In the genomic region with DNA sequence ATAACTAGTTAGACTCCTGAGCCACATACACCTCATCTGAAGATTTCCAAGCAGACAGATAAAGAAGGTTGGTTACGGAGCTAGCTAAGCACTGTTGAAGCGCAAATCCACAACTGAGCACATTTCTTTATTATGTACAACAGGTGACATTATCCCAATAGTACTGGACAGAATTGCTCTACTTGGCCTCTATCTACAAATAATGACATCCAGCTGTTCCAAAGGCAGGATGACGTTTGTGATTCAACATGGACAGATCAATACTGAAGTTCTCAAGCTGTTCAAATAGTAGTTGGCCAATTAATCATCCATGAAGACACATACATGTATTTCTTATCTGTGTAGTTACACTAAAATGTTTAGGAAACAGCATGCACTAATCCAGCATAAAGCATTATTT, we compare ENCODE assay signal across 15 cellular contexts.
A peak's percentile ranks its signal among the peaks of the same experiment; 100 is the strongest.
DNase-seq lines count a peak whose midpoint lies in the region; ATAC-seq and TF ChIP-seq lines count a peak whose summit lies in the region.
"Had no signal": no experiment of that assay in that cellular context is flagged by ENCODE, and none has a peak within 500 bp of the region (broad histone marks: within the 10 kb centered on the region; RNA-seq: fewer than 3 reads in every experiment).

No MANE protein-coding gene starts in this region.

- no peak overlapping the region for H4K91ac ChIP-seq in mesenchymal stem cell (ENCODE audit: low read length)

- no peaks in the 10 kb centered on the region for H3K27me3 ChIP-seq in mesenchymal stem cell (ENCODE audit: control insufficient read depth in 1 of 2, insufficient read depth in 1 of 2, low read length in 2 of 2)
- H3K27me3 ChIP-seq in neural progenitor cell: no peaks in the 10 kb centered on the region

- H2AFZ ChIP-seq in mesenchymal stem cell (ENCODE audit: low read depth, low read length) (no peak overlapping the region), neural progenitor cell (replicated peaks) (no peak overlapping the region)

- H2BK5ac ChIP-seq in mesenchymal stem cell (ENCODE audit: low read depth, low read length, poor library complexity, severe bottlenecking): no peak overlapping the region

- CTCF ChIA-PET in Calu3 (lab: Charles Lee) (interaction anchor here (0.6 to 1.0 kb wide), 4 partner anchors 13 to 161 kb away, joined by 3 to 6 read pairs (median 4); no protein-coding TSS in a partner anchor), WTC11 (lab: Charles Lee) (interaction anchor here (1.2 to 1.8 kb wide), 3 partner anchors 22 to 237 kb away, joined by 3 to 8 read pairs (median 3); no protein-coding TSS in a partner anchor)

- H3K36me3 ChIP-seq in mesenchymal stem cell (ENCODE audit: control insufficient read depth in 1 of 2, insufficient read depth in 2 of 2, low read depth in 1 of 2, low read length in 2 of 2): peaks cover 10% of the 10 kb centered on the region in 2 experiments
- H3K36me3 ChIP-seq in neural progenitor cell: no peaks in the 10 kb centered on the region

- H3K14ac ChIP-seq in mesenchymal stem cell (ENCODE audit: low read length in 2 of 2): no peak overlapping the region

- no peak overlapping the region for H2BK12ac ChIP-seq in mesenchymal stem cell (ENCODE audit: low read length in 2 of 2)

- no peak for DNase-seq in Calu3
- peak; percentile 65 for DNase-seq in NCI-H748 (lab: John Stamatoyannopoulos, UW; ENCODE audit: unreplicated experiment)
- DNase-seq in WTC11 (ENCODE audit: low spot score): no peak
- no peak for DNase-seq in mesenchymal stem cell
- DNase-seq in NCI-H524 treated with DMSO at 0.1 percent for 48 hours (lab: John Stamatoyannopoulos, UW): no peak
- DNase-seq in T-helper 2 cell: no peak
- no peak for DNase-seq in neural progenitor cell (ENCODE audit: low spot score)
- DNase-seq in HT-29 (ENCODE audit: low spot score): no peak
- DNase-seq: NCI-H2081, NCI-H526 had no signal

- peak overlapping the region; percentile 53 for H2AK5ac ChIP-seq in mesenchymal stem cell (ENCODE audit: low read length, severe bottlenecking)

- peak overlapping the region; percentile 49 for H3K27ac ChIP-seq in mesenchymal stem cell (ENCODE audit: low read length, poor library complexity, severe bottlenecking)
- H3K27ac ChIP-seq in neural progenitor cell: no peak overlapping the region

- no peak overlapping the region for H2BK120ac ChIP-seq in mesenchymal stem cell (ENCODE audit: low read depth, low read length)

- 92% methylated on average over 3 of the region's 3 CpGs for WGBS in mesenchymal stem cell

- no peak overlapping the region for H3K18ac ChIP-seq in mesenchymal stem cell (ENCODE audit: low read depth in 1 of 2, low read length in 2 of 2)

- intact Hi-C loops in Calu3 (cut with micrococcal nuclease; ENCODE audit: unreplicated experiment): loop anchor here (5.0 kb wide), 3 partner anchors 35 to 155 kb away; no protein-coding TSS in a partner anchor

- no peak overlapping the region for H3K4me2 ChIP-seq in mesenchymal stem cell (ENCODE audit: low read length, poor library complexity, severe bottlenecking)
- no peak overlapping the region for H3K4me2 ChIP-seq in neural progenitor cell
- H3K4me2 ChIP-seq: A549 had no signal

- no peak overlapping the region for H3K4ac ChIP-seq in mesenchymal stem cell (ENCODE audit: low read depth in 1 of 2, low read length in 2 of 2)

- no peak overlapping the region for H3K23ac ChIP-seq in mesenchymal stem cell (ENCODE audit: low read length in 2 of 2)

- H3K4me3 ChIP-seq in mesenchymal stem cell (ENCODE audit: insufficient read depth in 1 of 2, low read depth in 1 of 2, low read length in 2 of 2) (no peak overlapping the region), neural progenitor cell (no peak overlapping the region)
- H3K4me3 ChIP-seq: A549, GM12878 had no signal

- H3K9me3 ChIP-seq in mesenchymal stem cell (ENCODE audit: control insufficient read depth, low read length): no peaks in the 10 kb centered on the region
- H3K9me3 ChIP-seq in neural progenitor cell (ENCODE audit: low read depth): no peaks in the 10 kb centered on the region
- H3K9me3 ChIP-seq: A549 had no signal

- H3K4me3 Mint-ChIP-seq in Calu3 (ENCODE audit: low read depth, unreplicated experiment) (peak overlapping the region; percentile 34), WTC11 (no peak overlapping the region), neural progenitor cell (no peak overlapping the region)
- H3K4me3 Mint-ChIP-seq: CD14-positive monocyte had no signal

- H2BK15ac ChIP-seq in mesenchymal stem cell (ENCODE audit: low read depth, poor library complexity, severe bottlenecking): no peak overlapping the region

- H3K27ac Mint-ChIP-seq in Calu3 (ENCODE audit: unreplicated experiment) (peak overlapping the region; percentile 56), WTC11 (0 out of 2 replicates have a peak overlapping the region, but pooled peaks have one; percentile 23), neural progenitor cell (no peak overlapping the region)
- H3K27ac Mint-ChIP-seq: CD14-positive monocyte had no signal

- ATAC-seq in WTC11: no peak
- ATAC-seq: A549, GM12878, Panc1, Right ventricle myocardium inferior had no signal

- H4K8ac ChIP-seq in mesenchymal stem cell (ENCODE audit: low read length): no peak overlapping the region

- no peaks in the 10 kb centered on the region for H3F3A ChIP-seq in neural progenitor cell (ENCODE audit: low read depth)

- no peak overlapping the region for H3K9ac ChIP-seq in mesenchymal stem cell (ENCODE audit: low read length)
- H3K9ac ChIP-seq in neural progenitor cell: no peak overlapping the region

- peaks cover 17% of the 10 kb centered on the region for H3K4me1 ChIP-seq in mesenchymal stem cell (ENCODE audit: control insufficient read depth, insufficient read depth, low read depth, low read length)
- H3K4me1 ChIP-seq in neural progenitor cell: no peaks in the 10 kb centered on the region

- no peak for TF ChIP-seq CTCF in Calu3 (IDR thresholded peaks at IDR 0.05; ENCODE audit: unreplicated experiment)
- no peak for TF ChIP-seq CTCF in WTC11 (IDR thresholded peaks at IDR 0.05)
- TF ChIP-seq CTCF in neural progenitor cell (IDR thresholded peaks at IDR 0.05): no peak

- H3K27me3 Mint-ChIP-seq in Calu3 (ENCODE audit: unreplicated experiment) (no peaks in the 10 kb centered on the region), WTC11 (ENCODE audit: low read depth) (no peaks in the 10 kb centered on the region), neural progenitor cell (ENCODE audit: insufficient read depth, low read depth) (no peaks in the 10 kb centered on the region)

- H4K20me1 ChIP-seq in neural progenitor cell (ENCODE audit: low read depth): peaks cover 83% of the 10 kb centered on the region

- peaks cover 58% of the 10 kb centered on the region for H3K4me1 Mint-ChIP-seq in Calu3 (ENCODE audit: low read depth, unreplicated experiment)
- peaks cover 74% of the 10 kb centered on the region for H3K4me1 Mint-ChIP-seq in WTC11
- peaks cover 13% of the 10 kb centered on the region for H3K4me1 Mint-ChIP-seq in neural progenitor cell

- peaks cover 42% of the 10 kb centered on the region for H3K79me2 ChIP-seq in neural progenitor cell (ENCODE audit: low read depth)

- peaks cover 8% of the 10 kb centered on the region for H3K79me1 ChIP-seq in mesenchymal stem cell (replicated peaks; ENCODE audit: low read length, poor library complexity, severe bottlenecking)

- peaks cover 10% of the 10 kb centered on the region for H3K36me3 Mint-ChIP-seq in Calu3 (ENCODE audit: insufficient read depth, unreplicated experiment)
- H3K36me3 Mint-ChIP-seq in WTC11: no peaks in the 10 kb centered on the region
- H3K36me3 Mint-ChIP-seq in neural progenitor cell: peaks cover 8% of the 10 kb centered on the region

- H3K9me3 Mint-ChIP-seq in Calu3 (ENCODE audit: low read depth, unreplicated experiment) (no peaks in the 10 kb centered on the region), WTC11 (no peaks in the 10 kb centered on the region), neural progenitor cell (no peaks in the 10 kb centered on the region)
- H3K9me3 Mint-ChIP-seq: CD14-positive monocyte had no signal

- POLR2A ChIA-PET in WTC11 (lab: Charles Lee): no interaction called here

- no TSS peak for BruUV-seq in Calu3 (replicated peaks; lab: Mats Ljungman, UMichigan)

TF ChIP-seq in WTC11, 78 proteins besides CTCF, POLR2A, EP300 and RAD21:
- no peak for TF ChIP-seq ZNF317 (CRISPR knock-in tag; IDR thresholded peaks at IDR 0.05; ENCODE audit: borderline replicate concordance, low read depth)
- TF ChIP-seq FOXK1 (CRISPR knock-in tag; IDR thresholded peaks at IDR 0.05): no peak
- TF ChIP-seq, protein P1, sequence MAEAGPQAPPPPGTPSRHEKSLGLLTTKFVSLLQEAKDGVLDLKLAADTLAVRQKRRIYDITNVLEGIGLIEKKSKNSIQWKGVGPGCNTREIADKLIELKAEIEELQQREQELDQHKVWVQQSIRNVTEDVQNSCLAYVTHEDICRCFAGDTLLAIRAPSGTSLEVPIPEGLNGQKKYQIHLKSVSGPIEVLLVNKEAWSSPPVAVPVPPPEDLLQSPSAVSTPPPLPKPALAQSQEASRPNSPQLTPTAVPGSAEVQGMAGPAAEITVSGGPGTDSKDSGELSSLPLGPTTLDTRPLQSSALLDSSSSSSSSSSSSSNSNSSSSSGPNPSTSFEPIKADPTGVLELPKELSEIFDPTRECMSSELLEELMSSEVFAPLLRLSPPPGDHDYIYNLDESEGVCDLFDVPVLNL (CRISPR knock-in tag; IDR thresholded peaks at IDR 0.05; ENCODE audit: borderline replicate concordance, low read depth): no peak
- TF ChIP-seq, protein P2, sequence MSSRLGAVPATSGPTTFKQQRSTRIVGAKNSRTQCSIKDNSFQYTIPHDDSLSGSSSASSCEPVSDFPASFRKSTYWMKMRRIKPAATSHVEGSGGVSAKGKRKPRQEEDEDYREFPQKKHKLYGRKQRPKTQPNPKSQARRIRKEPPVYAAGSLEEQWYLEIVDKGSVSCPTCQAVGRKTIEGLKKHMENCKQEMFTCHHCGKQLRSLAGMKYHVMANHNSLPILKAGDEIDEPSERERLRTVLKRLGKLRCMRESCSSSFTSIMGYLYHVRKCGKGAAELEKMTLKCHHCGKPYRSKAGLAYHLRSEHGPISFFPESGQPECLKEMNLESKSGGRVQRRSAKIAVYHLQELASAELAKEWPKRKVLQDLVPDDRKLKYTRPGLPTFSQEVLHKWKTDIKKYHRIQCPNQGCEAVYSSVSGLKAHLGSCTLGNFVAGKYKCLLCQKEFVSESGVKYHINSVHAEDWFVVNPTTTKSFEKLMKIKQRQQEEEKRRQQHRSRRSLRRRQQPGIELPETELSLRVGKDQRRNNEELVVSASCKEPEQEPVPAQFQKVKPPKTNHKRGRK (CRISPR knock-in tag; IDR thresholded peaks at IDR 0.05; ENCODE audit: borderline replicate concordance): no peak
